Comparison of ENCODE assay signal across 21 cellular contexts in the genomic region with DNA sequence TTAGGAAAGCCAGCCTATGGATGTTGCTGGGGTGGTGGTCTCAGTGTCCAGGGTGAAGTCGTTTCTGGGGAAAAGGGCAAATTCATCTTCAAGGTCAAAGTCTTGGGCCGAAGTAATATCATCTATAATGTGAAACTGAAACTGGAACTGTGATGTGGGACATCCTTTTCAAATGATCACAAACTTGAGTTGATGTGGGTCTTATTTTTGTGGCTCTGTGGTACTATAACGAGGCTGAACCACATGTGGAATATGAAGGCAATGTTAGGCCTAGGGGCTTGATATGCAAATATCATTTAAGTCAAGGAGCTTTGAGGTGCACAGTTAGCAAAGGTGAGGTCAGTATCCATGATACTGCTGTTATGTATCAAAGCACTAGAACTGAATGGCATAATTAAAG. TPM values are rescaled to one million over a fixed set of nuclear protein-coding genes. Genes with fewer than 3 reads are reported as not detected.
DNase-seq lines count a peak whose midpoint lies in the region; ATAC-seq and TF ChIP-seq lines count a peak whose summit lies in the region.
"Had no signal": no experiment of that assay in that cellular context is flagged by ENCODE, and none has a peak within 500 bp of the region (broad histone marks: within the 10 kb centered on the region; RNA-seq: fewer than 3 reads in every experiment).

No MANE protein-coding gene starts in this region.

- H3K27me3 Mint-ChIP-seq in CD8-positive, alpha-beta memory T cell, result no peaks in the 10 kb centered on the region
- H3K27me3 Mint-ChIP-seq in activated CD4-positive, alpha-beta memory T cell treated with anti-CD3 and anti-CD28 coated beads for 36 hours, result no peaks in the 10 kb centered on the region

- no peak overlapping the region for H2BK5ac ChIP-seq in IMR-90 (ENCODE audit: low read depth, low read length, poor library complexity, severe bottlenecking)

- no peak overlapping the region for H4K91ac ChIP-seq in IMR-90 (ENCODE audit: insufficient read depth, low read depth, low read length)

- TF ChIP-seq CTCF in IMR-90 (conservative IDR thresholded peaks at IDR 0.05; ENCODE audit: low read depth, low read length) (no peak), mucosa of descending colon (IDR thresholded peaks at IDR 0.05) (no peak), thyroid gland (IDR thresholded peaks at IDR 0.05) (no peak)

- peak in 2 of 5 donors; percentile 8 to 18 for DNase-seq in CD8-positive, alpha-beta memory T cell
- DNase-seq in IMR-90 (no peak), mucosa of descending colon (no peak), thyroid gland (no peak), NCI-H1417 treated with DMSO at 0.1 percent for 48 hours (lab: John Stamatoyannopoulos, UW) (no peak)
- DNase-seq in activated CD4-positive, alpha-beta memory T cell treated with anti-CD3 and anti-CD28 coated beads for 36 hours, result no peak
- DNase-seq: adrenal gland, erythroblast, KG1, left ventricle myocardium superior, NCI-H2029 treated with DMSO at 0.1 percent for 48 hours, NCI-H82, Right ventricle myocardium superior, T-helper 9 cell had no signal

- H3K23ac ChIP-seq in IMR-90 (ENCODE audit: low read depth, low read length), result no peak overlapping the region

- no peak overlapping the region for H3K18ac ChIP-seq in IMR-90 (ENCODE audit: low read depth, low read length)

- no peak overlapping the region for H2BK15ac ChIP-seq in IMR-90 (ENCODE audit: low read depth, low read length)

- H3K27ac Mint-ChIP-seq in CD8-positive, alpha-beta memory T cell, result peak overlapping the region; percentile 6 to 90 (median 83)
- peak overlapping the region; percentile 40 for H3K27ac Mint-ChIP-seq in activated CD4-positive, alpha-beta memory T cell treated with anti-CD3 and anti-CD28 coated beads for 36 hours
- H3K27ac Mint-ChIP-seq: nephron had no signal

- no peaks in the 10 kb centered on the region for H3K9me3 ChIP-seq in CD8-positive, alpha-beta memory T cell (ENCODE audit: low read length)
- H3K9me3 ChIP-seq in IMR-90 (ENCODE audit: control insufficient read depth, insufficient read depth, low read length) (no peaks in the 10 kb centered on the region), mucosa of descending colon (no peaks in the 10 kb centered on the region), thyroid gland (no peaks in the 10 kb centered on the region)
- H3K9me3 ChIP-seq: adrenal gland had no signal

- H4K5ac ChIP-seq in IMR-90 (ENCODE audit: low read depth, low read length), result no peak overlapping the region

- no peak for ATAC-seq in IMR-90 (ENCODE audit: low read depth)
- peak; percentile 37 for ATAC-seq in mucosa of descending colon
- ATAC-seq in HG02798 (IDR thresholded peaks at IDR 0.05; ENCODE audit: poor library complexity, unreplicated experiment), result no peak
- ATAC-seq: left ventricle myocardium superior had no signal

- no peak for TF ChIP-seq POLR2A in IMR-90 (IDR thresholded peaks at IDR 0.05; ENCODE audit: low read depth, low read length)
- no peak for TF ChIP-seq POLR2A in thyroid gland (IDR thresholded peaks at IDR 0.05)

- H2BK120ac ChIP-seq in IMR-90 (ENCODE audit: low read depth, low read length), result no peak overlapping the region

- TF ChIP-seq RAD21 in IMR-90 (IDR thresholded peaks at IDR 0.05; ENCODE audit: low read length), result no peak

- H3K27me3 ChIP-seq in CD8-positive, alpha-beta memory T cell (ENCODE audit: insufficient read depth, low read length, poor library complexity, severe bottlenecking), result no peaks in the 10 kb centered on the region
- peaks cover 2% of the 10 kb centered on the region; the same call in 1 of the 2 replicates for H3K27me3 ChIP-seq in IMR-90 (ENCODE audit: control insufficient read depth, insufficient read depth, low read length)
- H3K27me3 ChIP-seq in thyroid gland, result no peaks in the 10 kb centered on the region
- H3K27me3 ChIP-seq: adrenal gland, hepatocyte had no signal

- POLR2A ChIA-PET in CD8-positive, alpha-beta memory T cell (lab: Charles Lee), result interaction anchor here (1.0 kb wide), 1 partner anchor 143 kb away, joined by 3 read pairs; a partner anchor contains a TSS
- POLR2A ChIA-PET in IMR-90 (lab: Charles Lee; ENCODE audit: unreplicated experiment), result no interaction called here
- POLR2A ChIA-PET in activated CD4-positive, alpha-beta memory T cell treated with anti-CD3 and anti-CD28 coated beads for 36 hours (lab: Charles Lee), result no interaction called here

- H3K4ac ChIP-seq in IMR-90 (ENCODE audit: low read depth, low read length), result no peak overlapping the region

- no peaks in the 10 kb centered on the region for H3K79me1 ChIP-seq in IMR-90 (ENCODE audit: low read depth in 1 of 2, low read length in 2 of 2)

- peak overlapping the region; percentile 24 for H3K27ac ChIP-seq in CD8-positive, alpha-beta memory T cell (ENCODE audit: low read depth, low read length)
- H3K27ac ChIP-seq in IMR-90 (ENCODE audit: insufficient read depth, low read length), result no peak overlapping the region
- H3K27ac ChIP-seq in thyroid gland, result no peak overlapping the region
- H3K27ac ChIP-seq: adrenal gland, C4-2B, hepatocyte had no signal

- in situ Hi-C loops in IMR-90 (cut with MboI; ENCODE audit: low sequenced_read_pairs), result no loop called here

- no TSS peak for BruUV-seq in IMR-90 (replicated peaks; lab: Mats Ljungman, UMichigan)

- H3K56ac ChIP-seq in IMR-90 (ENCODE audit: extremely low read depth, insufficient read depth, low read length), result no peak overlapping the region

- no peaks in the 10 kb centered on the region for H3K9me1 ChIP-seq in IMR-90 (ENCODE audit: insufficient read depth, low read length)

- H3K4me1 ChIP-seq in CD8-positive, alpha-beta memory T cell (ENCODE audit: insufficient read depth, low read length), result peaks cover 24% of the 10 kb centered on the region
- no peaks in the 10 kb centered on the region for H3K4me1 ChIP-seq in IMR-90 (ENCODE audit: control insufficient read depth, insufficient read depth, low read length)
- H3K4me1 ChIP-seq in mucosa of descending colon (ENCODE audit: low read depth), result no peaks in the 10 kb centered on the region
- H3K4me1 ChIP-seq in thyroid gland, result no peaks in the 10 kb centered on the region
- H3K4me1 ChIP-seq: adrenal gland had no signal

- H2BK20ac ChIP-seq in IMR-90 (ENCODE audit: low read depth, low read length), result no peak overlapping the region

- H3K36me3 Mint-ChIP-seq in CD8-positive, alpha-beta memory T cell, result peaks cover 7 to 34% (median 11%) of the 10 kb centered on the region in 3 donors
- peaks cover 20% of the 10 kb centered on the region for H3K36me3 Mint-ChIP-seq in activated CD4-positive, alpha-beta memory T cell treated with anti-CD3 and anti-CD28 coated beads for 36 hours

- H3K4me1 Mint-ChIP-seq in CD8-positive, alpha-beta memory T cell, result peaks cover 33 to 46% (median 42%) of the 10 kb centered on the region in 3 donors
- peaks cover 30% of the 10 kb centered on the region for H3K4me1 Mint-ChIP-seq in activated CD4-positive, alpha-beta memory T cell treated with anti-CD3 and anti-CD28 coated beads for 36 hours (ENCODE audit: low read depth)
- H3K4me1 Mint-ChIP-seq: nephron had no signal

- 30% methylated on average over 2 of the region's 3 CpGs; no CpG with 5 or more reads in 1 of the 2 experiments for WGBS in IMR-90 (ENCODE audit: extremely low coverage in 2 of 2, insufficient read length in 1 of 2), 2 experiments
- WGBS in thyroid gland, 2 donors, result 51 to 55% methylated on average over 3 of the region's 3 CpGs

- no peak overlapping the region for H4K8ac ChIP-seq in IMR-90 (ENCODE audit: low read depth in 2 of 2, low read length in 2 of 2)

- H3K4me3 Mint-ChIP-seq in CD8-positive, alpha-beta memory T cell, result peak overlapping the region in 6 of 7 donors; percentile 2 to 79 (median 64)
- H3K4me3 Mint-ChIP-seq in activated CD4-positive, alpha-beta memory T cell treated with anti-CD3 and anti-CD28 coated beads for 36 hours, result no peak overlapping the region
- H3K4me3 Mint-ChIP-seq: nephron had no signal

- no peak overlapping the region for H2AFZ ChIP-seq in IMR-90 (replicated peaks; ENCODE audit: low read length, poor library complexity)
- H2AFZ ChIP-seq: hepatocyte had no signal

- CTCF ChIA-PET in CD8-positive, alpha-beta memory T cell (lab: Charles Lee), result interaction anchor here (0.7 to 1.5 kb wide), 3 partner anchors 13 to 113 kb away, joined by 3 read pairs; no protein-coding TSS in a partner anchor
- CTCF ChIA-PET in IMR-90 (lab: Yijun Ruan, JAX), result no interaction called here
- CTCF ChIA-PET in activated CD4-positive, alpha-beta memory T cell treated with anti-CD3 and anti-CD28 coated beads for 36 hours (lab: Charles Lee), result interaction anchor here (0.9 to 1.0 kb wide), 2 partner anchors 114 to 206 kb away, joined by 3 read pairs; no protein-coding TSS in a partner anchor

- H2AK9ac ChIP-seq in IMR-90 (replicated peaks; ENCODE audit: low read depth, low read length, poor library complexity), result no peak overlapping the region

- dilution Hi-C loops in IMR-90 (cut with HindIII; ENCODE audit: low sequenced_read_pairs, unreplicated experiment), result no loop called here

- H3K36me3 ChIP-seq in CD8-positive, alpha-beta memory T cell (ENCODE audit: insufficient read depth, low read length), result no peaks in the 10 kb centered on the region
- no peaks in the 10 kb centered on the region for H3K36me3 ChIP-seq in IMR-90 (ENCODE audit: control insufficient read depth, insufficient read depth, low read length)
- no peaks in the 10 kb centered on the region for H3K36me3 ChIP-seq in mucosa of descending colon (ENCODE audit: low read depth)
- no peaks in the 10 kb centered on the region for H3K36me3 ChIP-seq in thyroid gland
- H3K36me3 ChIP-seq: adrenal gland had no signal

- no peak overlapping the region for H3K14ac ChIP-seq in IMR-90 (replicated peaks; ENCODE audit: low read depth, low read length)

- H2AK5ac ChIP-seq in IMR-90 (ENCODE audit: low read depth, low read length), result no peak overlapping the region

- peak overlapping the region; percentile 64 for H3K4me2 ChIP-seq in IMR-90 (ENCODE audit: low read depth, low read length)
- H3K4me2 ChIP-seq: hepatocyte had no signal

- H3K4me3 ChIP-seq in CD8-positive, alpha-beta memory T cell (ENCODE audit: low read length), result no peak overlapping the region
- H3K4me3 ChIP-seq in IMR-90 (ENCODE audit: insufficient read depth, low read depth, low read length), result peak overlapping the region; percentile 44; the same call in 1 of the 2 replicates
- H3K4me3 ChIP-seq in mucosa of descending colon, result no peak overlapping the region
- no peak overlapping the region for H3K4me3 ChIP-seq in thyroid gland (replicated peaks in 1 of 3)
- H3K4me3 ChIP-seq: adrenal gland, hepatocyte had no signal

- H3K9ac ChIP-seq in IMR-90 (ENCODE audit: low read depth, low read length), result no peak overlapping the region

- H4K20me1 ChIP-seq in IMR-90 (ENCODE audit: insufficient read depth, low read length), result no peaks in the 10 kb centered on the region

- peaks cover 26 to 32% (median 29%) of the 10 kb centered on the region in 5 donors for H3K9me3 Mint-ChIP-seq in CD8-positive, alpha-beta memory T cell
- H3K9me3 Mint-ChIP-seq in activated CD4-positive, alpha-beta memory T cell treated with anti-CD3 and anti-CD28 coated beads for 36 hours, result peaks cover 33% of the 10 kb centered on the region

- intact Hi-C loops in IMR-90 (cut with micrococcal nuclease) (no loop called here), mucosa of descending colon (cut with DNase I, micrococcal nuclease) (no loop called here), thyroid gland (cut with DNase I) (no loop called here)
- intact Hi-C loops in activated CD4-positive, alpha-beta memory T cell treated with anti-CD3 and anti-CD28 coated beads for 36 hours (cut with micrococcal nuclease), result no loop called here

RNA-seq across cellular contexts. Expression of a gene that starts 1.5 kb away (rescaled TPM):
- total RNA-seq in CD8-positive, alpha-beta memory T cell, result not detected
- not detected for polyA plus RNA-seq in CD8-positive, alpha-beta memory T cell
- not detected in 2 replicates for total RNA-seq in IMR-90 (2012; rRNA removed)
- polyA plus RNA-seq in IMR-90 (2012; rRNA removed), result not detected in 2 replicates
- not detected in 2 replicates for polyA plus RNA-seq in IMR-90 (2012; cell fraction: cytosol; rRNA removed)
- not detected in 2 replicates for polyA plus RNA-seq in IMR-90 (2012; cell fraction: nucleus; rRNA removed; ENCODE audit: low replicate concordance)
- total RNA-seq in activated CD4-positive, alpha-beta memory T cell treated with anti-CD3 and anti-CD28 coated beads for 36 hours, result not detected
- not detected for total RNA-seq in mucosa of descending colon
- total RNA-seq in thyroid gland, result not detected
- total RNA-seq: adrenal gland, chondrocyte, hepatocyte, left ventricle myocardium superior, renal cortical epithelial cell, Right ventricle myocardium superior, ureter had no signal
- polyA plus RNA-seq: adrenal gland, hepatocyte had no signal
